1 cellular context compared by ENCODE assay signal in the genomic region with DNA sequence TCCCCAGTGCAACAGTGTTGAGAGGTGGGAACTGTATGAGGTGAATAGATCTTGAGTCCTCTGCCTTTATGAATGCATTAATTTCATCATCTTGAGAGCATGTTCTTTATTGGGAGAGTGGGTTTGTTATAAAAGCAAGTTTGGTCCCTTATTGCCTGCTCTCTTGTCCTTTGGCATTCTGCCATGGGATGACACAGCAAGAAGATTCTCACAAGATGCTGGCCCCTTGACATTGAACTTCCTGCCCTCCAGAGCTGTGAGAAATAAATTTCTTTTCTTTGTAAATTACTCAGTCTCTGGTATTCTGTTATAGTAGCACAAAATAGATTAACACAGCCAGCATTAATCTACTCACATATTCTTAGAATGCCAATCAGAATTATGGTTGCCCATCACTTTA.
TF ChIP-seq lines count a peak whose summit lies in the region.

No MANE protein-coding gene starts in this region.

TF ChIP-seq in K562, 482 proteins besides CTCF, POLR2A, EP300 and RAD21 (continued from another document):
- no peak for TF ChIP-seq TAF7 (tag; IDR thresholded peaks at IDR 0.05)
- no peak for TF ChIP-seq KAT8 (IDR thresholded peaks at IDR 0.05; ENCODE audit: low read depth)
- TF ChIP-seq MAFF (IDR thresholded peaks at IDR 0.05; ENCODE audit: low read length) = peak; percentile 66; the same call in 1 of the 2 replicates
- TF ChIP-seq, protein P1, sequence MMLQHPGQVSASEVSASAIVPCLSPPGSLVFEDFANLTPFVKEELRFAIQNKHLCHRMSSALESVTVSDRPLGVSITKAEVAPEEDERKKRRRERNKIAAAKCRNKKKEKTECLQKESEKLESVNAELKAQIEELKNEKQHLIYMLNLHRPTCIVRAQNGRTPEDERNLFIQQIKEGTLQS (IDR thresholded peaks at IDR 0.05) = peak; percentile 18; the same call in 1 of the 2 replicates
- TF ChIP-seq, protein P1 (CRISPR knock-in tag; conservative IDR thresholded peaks at IDR 0.05) = no peak
- TF ChIP-seq NFE2 (IDR thresholded peaks at IDR 0.05; ENCODE audit: low read depth) = peak; percentile 85
- TF ChIP-seq ZNF24 (IDR thresholded peaks at IDR 0.05) = no peak
- peak; percentile 33; the same call in 1 of the 2 replicates for TF ChIP-seq MAFK (IDR thresholded peaks at IDR 0.05; ENCODE audit: low read length)
- TF ChIP-seq ZNF316 (IDR thresholded peaks at IDR 0.05) = peak; percentile 47
TF ChIP-seq in K562: peak in this region for 9.
